8 cellular contexts compared by ENCODE assay signal in the genomic region with DNA sequence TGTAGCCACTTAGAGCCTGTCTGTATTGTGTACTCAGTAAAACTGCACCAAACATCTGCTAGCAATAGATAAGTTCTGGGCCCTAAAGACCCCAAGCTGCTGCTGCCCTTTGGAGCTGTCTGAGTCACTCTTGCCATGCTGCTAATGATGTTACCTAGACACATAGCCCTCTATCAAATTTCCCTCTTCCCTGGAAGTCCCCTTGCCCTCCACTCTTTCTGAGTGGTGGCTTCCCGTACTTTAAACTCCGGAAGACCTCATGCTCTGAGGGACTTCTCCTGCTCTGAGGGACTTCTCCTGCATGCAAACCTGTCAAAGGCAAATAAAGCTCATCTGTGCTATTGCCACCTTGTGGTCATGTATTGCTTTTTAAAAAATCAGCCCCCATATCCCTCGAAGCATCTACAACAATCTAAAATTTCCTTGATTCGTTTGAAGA. TPM values are rescaled to one million over a fixed set of nuclear protein-coding genes. Genes with fewer than 3 reads are reported as not detected.
A peak's percentile ranks its signal among the peaks of the same experiment; 100 is the strongest.
DNase-seq lines count a peak whose midpoint lies in the region; ATAC-seq and TF ChIP-seq lines count a peak whose summit lies in the region.

No MANE protein-coding gene starts in this region.

- DNase-seq in CD14-positive monocyte (ENCODE audit: low spot score) (no peak), NCI-H69 (lab: John Stamatoyannopoulos, UW) (peak; percentile 55), epithelial cell of proximal tubule (ENCODE audit: low read depth) (no peak), pons (ENCODE audit: low spot score) (no peak)
- no peak for DNase-seq in activated effector memory CD4-positive, alpha-beta T cell treated with anti-CD3 and anti-CD28 coated beads, Interleukin-2, amount 50 U/mL, for 16 hours
- no peak for DNase-seq in activated CD4-positive, CD25-positive, alpha-beta regulatory T cell treated with anti-CD3 and anti-CD28 coated beads, Interleukin-2, amount 50 U/mL, for 72 hours

- TF ChIP-seq CTCF in CD14-positive monocyte (IDR thresholded peaks at IDR 0.05) (peak; percentile 25), epithelial cell of proximal tubule (conservative IDR thresholded peaks at IDR 0.05; ENCODE audit: low read depth, low read length) (peak; percentile 63)

- ATAC-seq in GM18868 (IDR thresholded peaks at IDR 0.05; ENCODE audit: unreplicated experiment) (peak; percentile 78), HG02981 (IDR thresholded peaks at IDR 0.05; ENCODE audit: unreplicated experiment) (peak; percentile 39)

- no peak overlapping the region for H3K27ac Mint-ChIP-seq in CD14-positive monocyte

- intact Hi-C loops in CD14-positive monocyte (cut with micrococcal nuclease) = no loop called here

- H3K4me3 Mint-ChIP-seq in CD14-positive monocyte = no peak overlapping the region

- no peaks in the 10 kb centered on the region for H3K9me3 Mint-ChIP-seq in CD14-positive monocyte

- H3K36me3 Mint-ChIP-seq in CD14-positive monocyte = peaks cover 4 to 5% of the 10 kb centered on the region in 2 donors

- H3K4me3 ChIP-seq in epithelial cell of proximal tubule (ENCODE audit: low read depth, low read length) = no peak overlapping the region

- H3K4me1 Mint-ChIP-seq in CD14-positive monocyte = no peaks in the 10 kb centered on the region

- H3K27me3 Mint-ChIP-seq in CD14-positive monocyte (ENCODE audit: low read depth in 3 of 3) = peaks cover 0 to 2% (median 0%) of the 10 kb centered on the region in 3 donors

RNA-seq across cellular contexts. Expression of gene FH, which starts 34.0 kb away (rescaled TPM):
- 10 to 100 TPM; 32.5 to 34.9 TPM for polyA plus RNA-seq in CD14-positive monocyte
- total RNA-seq in epithelial cell of proximal tubule = 75.1 and 134 TPM in 2 replicates

RNA-seq across cellular contexts. Expression of gene KMO, which starts 46.6 kb away (rescaled TPM):
- polyA plus RNA-seq in CD14-positive monocyte = 1 to 10 TPM; 4.7 to 6.4 TPM
- total RNA-seq in epithelial cell of proximal tubule = 1.0 TPM in 1 of 2 replicates, not detected in the other
